In genomic region chr18:79718878-79719477, GRCh38 we compare ENCODE assay signal across 1 cellular context.
TF ChIP-seq lines count a peak whose summit lies in the region.

No MANE protein-coding gene starts in this region.

TF ChIP-seq in HEK293, 187 proteins besides CTCF, POLR2A, EP300 and RAD21 (continued from another document):
- no peak for TF ChIP-seq PRDM2 (tag by site-specific recombination; IDR thresholded peaks at IDR 0.05; ENCODE audit: borderline replicate concordance)
- TF ChIP-seq ZNF596 (tag by site-specific recombination; IDR thresholded peaks at IDR 0.05) = no peak
- TF ChIP-seq ZNF112 (tag by site-specific recombination; IDR thresholded peaks at IDR 0.05) = no peak
- TF ChIP-seq ZNF146 (tag by site-specific recombination; IDR thresholded peaks at IDR 0.05) = no peak
- no peak for TF ChIP-seq ZBTB20 (tag by site-specific recombination; IDR thresholded peaks at IDR 0.05)
- no peak for TF ChIP-seq ZNF48 (tag by site-specific recombination; IDR thresholded peaks at IDR 0.05)
- TF ChIP-seq ZNF433 (tag by site-specific recombination; IDR thresholded peaks at IDR 0.05; ENCODE audit: low read depth) = no peak
- TF ChIP-seq ZNF140 (tag by site-specific recombination; IDR thresholded peaks at IDR 0.05) = no peak
- TF ChIP-seq ZNF521 (tag by site-specific recombination; IDR thresholded peaks at IDR 0.05) = no peak
- TF ChIP-seq RBAK (tag by site-specific recombination; IDR thresholded peaks at IDR 0.05) = no peak
- TF ChIP-seq ZNF138 (tag by site-specific recombination; IDR thresholded peaks at IDR 0.05; ENCODE audit: borderline replicate concordance) = no peak
- no peak for TF ChIP-seq ZNF664 (tag by site-specific recombination; IDR thresholded peaks at IDR 0.05)
- TF ChIP-seq OSR2 (tag by site-specific recombination; IDR thresholded peaks at IDR 0.05) = no peak
- TF ChIP-seq ZNF366 (tag by site-specific recombination; conservative IDR thresholded peaks at IDR 0.05) = 0 out of 2 replicates have a peak, but pooled peaks have one; percentile 52
- TF ChIP-seq HIC1 (tag by site-specific recombination; IDR thresholded peaks at IDR 0.05) = peak; percentile 74
- TF ChIP-seq ZNF214 (tag by site-specific recombination; IDR thresholded peaks at IDR 0.05; ENCODE audit: borderline replicate concordance) = no peak
- no peak for TF ChIP-seq YY2 (tag by site-specific recombination; IDR thresholded peaks at IDR 0.05)
- no peak for TF ChIP-seq ZFHX2 (tag by site-specific recombination; conservative IDR thresholded peaks at IDR 0.05)
